In the genomic region with DNA sequence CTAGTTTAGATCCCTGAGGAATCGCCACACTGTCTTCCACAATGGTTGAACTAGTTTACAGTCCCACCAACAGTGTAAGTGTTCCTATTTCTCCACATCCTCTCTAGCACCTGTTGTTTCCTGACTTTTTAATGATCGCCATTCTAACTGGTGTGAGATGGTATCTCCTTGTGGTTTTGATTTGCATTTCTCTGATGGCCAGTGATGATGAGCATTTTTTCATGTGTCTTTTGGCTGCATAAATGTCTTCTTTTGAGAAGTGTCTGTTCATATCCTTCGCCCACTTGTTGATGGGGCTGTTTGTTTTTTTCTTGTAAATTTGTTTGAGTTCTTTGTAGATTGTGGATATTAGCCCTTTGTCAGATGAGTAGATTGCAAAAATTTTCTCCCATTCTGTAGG, we compare ENCODE assay signal across 2 cellular contexts. TPM values are rescaled to one million over a fixed set of nuclear protein-coding genes. Genes with fewer than 3 reads are reported as not detected.
"Had no signal": no experiment of that assay in that cellular context is flagged by ENCODE, and none has a peak within 500 bp of the region (broad histone marks: within the 10 kb centered on the region; RNA-seq: fewer than 3 reads in every experiment).

No MANE protein-coding gene starts in this region.

RNA-seq across cellular contexts. Expression of gene CDNF, which starts 27.0 kb away (rescaled TPM):
- total RNA-seq: epithelial cell of proximal tubule, glomerular endothelial cell had no signal
